1 cellular context compared by ENCODE assay signal in the genomic region with DNA sequence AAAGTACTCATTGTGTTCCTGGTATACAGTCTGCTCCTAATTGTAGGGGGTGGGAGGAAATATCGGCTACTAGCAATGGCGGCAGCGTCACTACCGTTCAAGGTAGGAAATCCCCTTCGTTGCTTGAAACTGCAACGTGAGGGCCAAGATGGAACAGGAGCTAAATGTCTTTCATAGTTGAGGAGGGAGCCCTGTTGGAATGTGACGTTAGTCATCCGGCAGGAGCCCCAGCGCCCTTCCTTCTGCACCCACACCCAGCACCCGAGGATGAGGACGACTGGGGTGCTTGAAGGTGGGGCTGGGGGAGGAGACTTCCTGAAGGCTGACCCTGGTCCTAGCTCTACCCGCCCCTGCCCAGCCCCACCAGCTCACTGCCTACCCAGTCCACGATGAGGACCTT.
TF ChIP-seq lines count a peak whose summit lies in the region.

No MANE protein-coding gene starts in this region.

TF ChIP-seq in GM12878, 131 proteins besides CTCF, POLR2A, EP300 and RAD21:
- TF ChIP-seq, protein P1, sequence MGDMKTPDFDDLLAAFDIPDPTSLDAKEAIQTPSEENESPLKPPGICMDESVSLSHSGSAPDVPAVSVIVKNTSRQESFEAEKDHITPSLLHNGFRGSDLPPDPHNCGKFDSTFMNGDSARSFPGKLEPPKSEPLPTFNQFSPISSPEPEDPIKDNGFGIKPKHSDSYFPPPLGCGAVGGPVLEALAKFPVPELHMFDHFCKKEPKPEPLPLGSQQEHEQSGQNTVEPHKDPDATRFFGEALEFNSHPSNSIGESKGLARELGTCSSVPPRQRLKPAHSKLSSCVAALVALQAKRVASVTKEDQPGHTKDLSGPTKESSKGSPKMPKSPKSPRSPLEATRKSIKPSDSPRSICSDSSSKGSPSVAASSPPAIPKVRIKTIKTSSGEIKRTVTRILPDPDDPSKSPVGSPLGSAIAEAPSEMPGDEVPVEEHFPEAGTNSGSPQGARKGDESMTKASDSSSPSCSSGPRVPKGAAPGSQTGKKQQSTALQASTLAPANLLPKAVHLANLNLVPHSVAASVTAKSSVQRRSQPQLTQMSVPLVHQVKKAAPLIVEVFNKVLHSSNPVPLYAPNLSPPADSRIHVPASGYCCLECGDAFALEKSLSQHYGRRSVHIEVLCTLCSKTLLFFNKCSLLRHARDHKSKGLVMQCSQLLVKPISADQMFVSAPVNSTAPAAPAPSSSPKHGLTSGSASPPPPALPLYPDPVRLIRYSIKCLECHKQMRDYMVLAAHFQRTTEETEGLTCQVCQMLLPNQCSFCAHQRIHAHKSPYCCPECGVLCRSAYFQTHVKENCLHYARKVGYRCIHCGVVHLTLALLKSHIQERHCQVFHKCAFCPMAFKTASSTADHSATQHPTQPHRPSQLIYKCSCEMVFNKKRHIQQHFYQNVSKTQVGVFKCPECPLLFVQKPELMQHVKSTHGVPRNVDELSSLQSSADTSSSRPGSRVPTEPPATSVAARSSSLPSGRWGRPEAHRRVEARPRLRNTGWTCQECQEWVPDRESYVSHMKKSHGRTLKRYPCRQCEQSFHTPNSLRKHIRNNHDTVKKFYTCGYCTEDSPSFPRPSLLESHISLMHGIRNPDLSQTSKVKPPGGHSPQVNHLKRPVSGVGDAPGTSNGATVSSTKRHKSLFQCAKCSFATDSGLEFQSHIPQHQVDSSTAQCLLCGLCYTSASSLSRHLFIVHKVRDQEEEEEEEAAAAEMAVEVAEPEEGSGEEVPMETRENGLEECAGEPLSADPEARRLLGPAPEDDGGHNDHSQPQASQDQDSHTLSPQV (IDR thresholded peaks at IDR 0.05): no peak
- TF ChIP-seq, protein P2, sequence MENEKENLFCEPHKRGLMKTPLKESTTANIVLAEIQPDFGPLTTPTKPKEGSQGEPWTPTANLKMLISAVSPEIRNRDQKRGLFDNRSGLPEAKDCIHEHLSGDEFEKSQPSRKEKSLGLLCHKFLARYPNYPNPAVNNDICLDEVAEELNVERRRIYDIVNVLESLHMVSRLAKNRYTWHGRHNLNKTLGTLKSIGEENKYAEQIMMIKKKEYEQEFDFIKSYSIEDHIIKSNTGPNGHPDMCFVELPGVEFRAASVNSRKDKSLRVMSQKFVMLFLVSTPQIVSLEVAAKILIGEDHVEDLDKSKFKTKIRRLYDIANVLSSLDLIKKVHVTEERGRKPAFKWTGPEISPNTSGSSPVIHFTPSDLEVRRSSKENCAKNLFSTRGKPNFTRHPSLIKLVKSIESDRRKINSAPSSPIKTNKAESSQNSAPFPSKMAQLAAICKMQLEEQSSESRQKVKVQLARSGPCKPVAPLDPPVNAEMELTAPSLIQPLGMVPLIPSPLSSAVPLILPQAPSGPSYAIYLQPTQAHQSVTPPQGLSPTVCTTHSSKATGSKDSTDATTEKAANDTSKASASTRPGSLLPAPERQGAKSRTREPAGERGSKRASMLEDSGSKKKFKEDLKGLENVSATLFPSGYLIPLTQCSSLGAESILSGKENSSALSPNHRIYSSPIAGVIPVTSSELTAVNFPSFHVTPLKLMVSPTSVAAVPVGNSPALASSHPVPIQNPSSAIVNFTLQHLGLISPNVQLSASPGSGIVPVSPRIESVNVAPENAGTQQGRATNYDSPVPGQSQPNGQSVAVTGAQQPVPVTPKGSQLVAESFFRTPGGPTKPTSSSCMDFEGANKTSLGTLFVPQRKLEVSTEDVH (IDR thresholded peaks at IDR 0.05; ENCODE audit: low read depth, partially characterized antibody): no peak
- TF ChIP-seq, protein P3, sequence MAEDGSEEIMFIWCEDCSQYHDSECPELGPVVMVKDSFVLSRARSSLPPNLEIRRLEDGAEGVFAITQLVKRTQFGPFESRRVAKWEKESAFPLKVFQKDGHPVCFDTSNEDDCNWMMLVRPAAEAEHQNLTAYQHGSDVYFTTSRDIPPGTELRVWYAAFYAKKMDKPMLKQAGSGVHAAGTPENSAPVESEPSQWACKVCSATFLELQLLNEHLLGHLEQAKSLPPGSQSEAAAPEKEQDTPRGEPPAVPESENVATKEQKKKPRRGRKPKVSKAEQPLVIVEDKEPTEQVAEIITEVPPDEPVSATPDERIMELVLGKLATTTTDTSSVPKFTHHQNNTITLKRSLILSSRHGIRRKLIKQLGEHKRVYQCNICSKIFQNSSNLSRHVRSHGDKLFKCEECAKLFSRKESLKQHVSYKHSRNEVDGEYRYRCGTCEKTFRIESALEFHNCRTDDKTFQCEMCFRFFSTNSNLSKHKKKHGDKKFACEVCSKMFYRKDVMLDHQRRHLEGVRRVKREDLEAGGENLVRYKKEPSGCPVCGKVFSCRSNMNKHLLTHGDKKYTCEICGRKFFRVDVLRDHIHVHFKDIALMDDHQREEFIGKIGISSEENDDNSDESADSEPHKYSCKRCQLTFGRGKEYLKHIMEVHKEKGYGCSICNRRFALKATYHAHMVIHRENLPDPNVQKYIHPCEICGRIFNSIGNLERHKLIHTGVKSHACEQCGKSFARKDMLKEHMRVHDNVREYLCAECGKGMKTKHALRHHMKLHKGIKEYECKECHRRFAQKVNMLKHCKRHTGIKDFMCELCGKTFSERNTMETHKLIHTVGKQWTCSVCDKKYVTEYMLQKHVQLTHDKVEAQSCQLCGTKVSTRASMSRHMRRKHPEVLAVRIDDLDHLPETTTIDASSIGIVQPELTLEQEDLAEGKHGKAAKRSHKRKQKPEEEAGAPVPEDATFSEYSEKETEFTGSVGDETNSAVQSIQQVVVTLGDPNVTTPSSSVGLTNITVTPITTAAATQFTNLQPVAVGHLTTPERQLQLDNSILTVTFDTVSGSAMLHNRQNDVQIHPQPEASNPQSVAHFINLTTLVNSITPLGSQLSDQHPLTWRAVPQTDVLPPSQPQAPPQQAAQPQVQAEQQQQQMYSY (CRISPR knock-in tag; IDR thresholded peaks at IDR 0.05): no peak
- TF ChIP-seq SREBF1 (IDR thresholded peaks at IDR 0.05; ENCODE audit: low read length) (no peak), RFX5 (IDR thresholded peaks at IDR 0.05; ENCODE audit: low read depth, low read length) (no peak)
